In the genomic region with DNA sequence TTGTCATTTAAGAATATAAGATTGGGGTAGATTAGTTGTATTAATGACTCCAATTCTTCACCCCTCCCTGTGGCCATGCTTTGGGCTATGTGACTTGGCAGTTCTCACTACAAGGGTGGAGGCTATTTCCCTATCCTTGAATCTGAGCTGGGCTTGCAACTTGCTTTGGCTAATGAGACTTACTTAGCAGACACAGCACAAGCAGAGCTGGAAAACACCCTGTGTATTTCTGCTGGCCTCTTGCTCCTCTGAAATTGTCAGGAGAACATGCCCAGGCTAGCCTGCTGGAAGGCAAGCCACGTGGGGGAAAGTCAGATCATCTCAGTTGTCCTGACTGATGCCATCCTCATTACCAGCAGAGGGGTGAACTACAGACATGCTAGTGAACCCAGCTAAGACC, we compare ENCODE assay signal across 18 cellular contexts.
DNase-seq lines count a peak whose midpoint lies in the region; ATAC-seq, FAIRE-seq and TF ChIP-seq lines count a peak whose summit lies in the region.
"Had no signal": no experiment of that assay in that cellular context is flagged by ENCODE, and none has a peak within 500 bp of the region (broad histone marks: within the 10 kb centered on the region; RNA-seq: fewer than 3 reads in every experiment).

No MANE protein-coding gene starts in this region.

- DNase-seq in MCF 10A (ENCODE audit: unreplicated experiment) (peak; percentile 65), breast epithelium (ENCODE audit: low spot score in 2 of 2) (no peak), WTC11 (ENCODE audit: low spot score) (no peak), fibroblast of the aortic adventitia (ENCODE audit: low read depth) (peak; percentile 70), stromal cell of bone marrow (ENCODE audit: low read depth) (peak; percentile 36), GM19239 (ENCODE audit: insufficient read length, low spot score) (no peak)
- no peak for DNase-seq in activated T-helper 2 cell treated with anti-CD3 and anti-CD28 coated beads, Interferon-gamma antibody, Interleukin-2, Interleukin-4, amounts not matched to agents 10 μg/mL and 5 μg/mL and 100 μg/mL, durations not matched to agents 14 hours and 24 hours and 36 hours (ENCODE audit: low spot score)
- DNase-seq: ACHN; activated CD4-positive, alpha-beta T cell treated with anti-CD3 and anti-CD28 coated beads for 48 hours; activated naive CD8-positive, alpha-beta T cell treated with anti-CD3 and anti-CD28 coated beads, Interleukin-2, amount 50 U/mL, for 24 hours; activated T-cell treated with anti-CD3 and anti-CD28 coated beads, Interleukin-2, amount 50 U/mL, for 1 hour; GF-D8; natural killer cell; NCI-H187 treated with DMSO at 0.1 percent for 48 hours; SIG-M5 had no signal

- no peaks in the 10 kb centered on the region for H3K4me1 Mint-ChIP-seq in MCF 10A (ENCODE audit: insufficient read depth, unreplicated experiment)
- peaks cover 8% of the 10 kb centered on the region for H3K4me1 Mint-ChIP-seq in WTC11
- H3K4me1 Mint-ChIP-seq in activated T-helper 2 cell treated with anti-CD3 and anti-CD28 coated beads, Interferon-gamma antibody, Interleukin-2, Interleukin-4, amounts not matched to agents 10 μg/mL and 5 μg/mL and 100 μg/mL, durations not matched to agents 14 hours and 24 hours and 36 hours (ENCODE audit: low read depth) = no peaks in the 10 kb centered on the region
- H3K4me1 Mint-ChIP-seq: activated naive CD8-positive, alpha-beta T cell treated with anti-CD3 and anti-CD28 coated beads, Interleukin-2, amount 50 U/mL, for 24 hours; natural killer cell had no signal

- no peaks in the 10 kb centered on the region for H3K4me1 ChIP-seq in breast epithelium

- CTCF ChIA-PET in MCF 10A (lab: Yijun Ruan, JAX) (interaction anchor here (0.6 to 1.1 kb wide), 4 partner anchors 28 to 304 kb away, joined by 3 to 5 read pairs (median 4); no protein-coding TSS in a partner anchor), WTC11 (lab: Charles Lee) (no interaction called here)

- no peaks in the 10 kb centered on the region for H3K9me3 ChIP-seq in breast epithelium
- H3K9me3 ChIP-seq: suprapubic skin had no signal

- no peak for FAIRE-seq in GM19239 (lab: Jason Lieb, UNC)

- intact Hi-C loops in MCF 10A (cut with micrococcal nuclease) (no loop called here), breast epithelium (cut with DNase I; ENCODE audit: low total_unique reads) (no loop called here)
- intact Hi-C loops in activated T-helper 2 cell treated with anti-CD3 and anti-CD28 coated beads, Interferon-gamma antibody, Interleukin-2, Interleukin-4, amounts not matched to agents 10 μg/mL and 5 μg/mL and 100 μg/mL, durations not matched to agents 14 hours and 24 hours and 36 hours (cut with micrococcal nuclease) = no loop called here

- H3K27ac Mint-ChIP-seq in MCF 10A (ENCODE audit: low read depth, unreplicated experiment) (peak overlapping the region; percentile 99), WTC11 (peak overlapping the region; percentile 42; the same call in 1 of the 2 replicates)
- no peak overlapping the region for H3K27ac Mint-ChIP-seq in activated T-helper 2 cell treated with anti-CD3 and anti-CD28 coated beads, Interferon-gamma antibody, Interleukin-2, Interleukin-4, amounts not matched to agents 10 μg/mL and 5 μg/mL and 100 μg/mL, durations not matched to agents 14 hours and 24 hours and 36 hours
- H3K27ac Mint-ChIP-seq: activated naive CD8-positive, alpha-beta T cell treated with anti-CD3 and anti-CD28 coated beads, Interleukin-2, amount 50 U/mL, for 24 hours; natural killer cell had no signal

- no peaks in the 10 kb centered on the region for H3K27me3 Mint-ChIP-seq in MCF 10A (ENCODE audit: insufficient read depth, unreplicated experiment)
- H3K27me3 Mint-ChIP-seq in WTC11 (ENCODE audit: low read depth) = no peaks in the 10 kb centered on the region
- H3K27me3 Mint-ChIP-seq in activated T-helper 2 cell treated with anti-CD3 and anti-CD28 coated beads, Interferon-gamma antibody, Interleukin-2, Interleukin-4, amounts not matched to agents 10 μg/mL and 5 μg/mL and 100 μg/mL, durations not matched to agents 14 hours and 24 hours and 36 hours (ENCODE audit: low read depth) = no peaks in the 10 kb centered on the region
- H3K27me3 Mint-ChIP-seq: activated naive CD8-positive, alpha-beta T cell treated with anti-CD3 and anti-CD28 coated beads, Interleukin-2, amount 50 U/mL, for 24 hours had no signal

- no peaks in the 10 kb centered on the region for H3K27me3 ChIP-seq in breast epithelium
- H3K27me3 ChIP-seq: suprapubic skin had no signal

- POLR2A ChIA-PET in MCF 10A (lab: Yijun Ruan, JAX) = interaction anchor here (0.6 to 1.9 kb wide), 14 partner anchors 11 to 1706 kb away, joined by 3 to 10 read pairs (median 3); a partner anchor contains a TSS
- POLR2A ChIA-PET in WTC11 (lab: Charles Lee) = interaction anchor here (0.7 kb wide), 1 partner anchor 28 kb away, joined by 5 read pairs; no protein-coding TSS in a partner anchor

- H3K36me3 Mint-ChIP-seq in MCF 10A (ENCODE audit: insufficient read depth, unreplicated experiment) (peaks cover 7% of the 10 kb centered on the region), WTC11 (peaks cover 2% of the 10 kb centered on the region; the same call in 1 of the 2 replicates)
- H3K36me3 Mint-ChIP-seq in activated T-helper 2 cell treated with anti-CD3 and anti-CD28 coated beads, Interferon-gamma antibody, Interleukin-2, Interleukin-4, amounts not matched to agents 10 μg/mL and 5 μg/mL and 100 μg/mL, durations not matched to agents 14 hours and 24 hours and 36 hours (ENCODE audit: low read depth) = no peaks in the 10 kb centered on the region
- H3K36me3 Mint-ChIP-seq: natural killer cell had no signal

- no peak for TF ChIP-seq CTCF in MCF 10A (IDR thresholded peaks at IDR 0.05; ENCODE audit: unreplicated experiment)
- TF ChIP-seq CTCF in breast epithelium (IDR thresholded peaks at IDR 0.05) = no peak
- no peak for TF ChIP-seq CTCF in WTC11 (IDR thresholded peaks at IDR 0.05)
- TF ChIP-seq CTCF in fibroblast of the aortic adventitia (IDR thresholded peaks at IDR 0.05; ENCODE audit: insufficient read depth, low read length) = no peak

- no peak for TF ChIP-seq POLR2A in breast epithelium (IDR thresholded peaks at IDR 0.05)

- no peaks in the 10 kb centered on the region for H3K9me3 Mint-ChIP-seq in MCF 10A (ENCODE audit: unreplicated experiment)
- peaks cover 16% of the 10 kb centered on the region for H3K9me3 Mint-ChIP-seq in WTC11
- no peaks in the 10 kb centered on the region for H3K9me3 Mint-ChIP-seq in activated T-helper 2 cell treated with anti-CD3 and anti-CD28 coated beads, Interferon-gamma antibody, Interleukin-2, Interleukin-4, amounts not matched to agents 10 μg/mL and 5 μg/mL and 100 μg/mL, durations not matched to agents 14 hours and 24 hours and 36 hours
- H3K9me3 Mint-ChIP-seq: activated naive CD8-positive, alpha-beta T cell treated with anti-CD3 and anti-CD28 coated beads, Interleukin-2, amount 50 U/mL, for 24 hours had no signal

- no peak overlapping the region for H3K4me3 ChIP-seq in breast epithelium
- H3K4me3 ChIP-seq in fibroblast of the aortic adventitia (ENCODE audit: low read depth, low read length) = no peak overlapping the region
- H3K4me3 ChIP-seq: suprapubic skin had no signal

- no peak overlapping the region for H3K27ac ChIP-seq in breast epithelium
- H3K27ac ChIP-seq: suprapubic skin had no signal

- BruUV-seq in MCF 10A (replicated peaks; lab: Mats Ljungman, UMichigan) = no TSS peak

- no peak overlapping the region for H3K4me3 Mint-ChIP-seq in MCF 10A (ENCODE audit: unreplicated experiment)
- no peak overlapping the region for H3K4me3 Mint-ChIP-seq in WTC11
- H3K4me3 Mint-ChIP-seq in activated T-helper 2 cell treated with anti-CD3 and anti-CD28 coated beads, Interferon-gamma antibody, Interleukin-2, Interleukin-4, amounts not matched to agents 10 μg/mL and 5 μg/mL and 100 μg/mL, durations not matched to agents 14 hours and 24 hours and 36 hours (ENCODE audit: low read depth) = no peak overlapping the region
- H3K4me3 Mint-ChIP-seq: activated naive CD8-positive, alpha-beta T cell treated with anti-CD3 and anti-CD28 coated beads, Interleukin-2, amount 50 U/mL, for 24 hours; natural killer cell had no signal

- ATAC-seq in WTC11 = no peak
- no peak for ATAC-seq in HG03457 (IDR thresholded peaks at IDR 0.05; ENCODE audit: unreplicated experiment)
- ATAC-seq: activated naive CD8-positive, alpha-beta T cell treated with anti-CD3 and anti-CD28 coated beads, Interleukin-2, amount 50 U/mL, for 24 hours; left lobe of liver; natural killer cell had no signal

- no peaks in the 10 kb centered on the region for H3K36me3 ChIP-seq in breast epithelium
- H3K36me3 ChIP-seq: suprapubic skin had no signal

TF ChIP-seq in WTC11, 78 proteins besides CTCF, POLR2A, EP300 and RAD21 (continues in another document):
- TF ChIP-seq, protein P1, sequence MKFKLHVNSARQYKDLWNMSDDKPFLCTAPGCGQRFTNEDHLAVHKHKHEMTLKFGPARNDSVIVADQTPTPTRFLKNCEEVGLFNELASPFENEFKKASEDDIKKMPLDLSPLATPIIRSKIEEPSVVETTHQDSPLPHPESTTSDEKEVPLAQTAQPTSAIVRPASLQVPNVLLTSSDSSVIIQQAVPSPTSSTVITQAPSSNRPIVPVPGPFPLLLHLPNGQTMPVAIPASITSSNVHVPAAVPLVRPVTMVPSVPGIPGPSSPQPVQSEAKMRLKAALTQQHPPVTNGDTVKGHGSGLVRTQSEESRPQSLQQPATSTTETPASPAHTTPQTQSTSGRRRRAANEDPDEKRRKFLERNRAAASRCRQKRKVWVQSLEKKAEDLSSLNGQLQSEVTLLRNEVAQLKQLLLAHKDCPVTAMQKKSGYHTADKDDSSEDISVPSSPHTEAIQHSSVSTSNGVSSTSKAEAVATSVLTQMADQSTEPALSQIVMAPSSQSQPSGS (CRISPR knock-in tag; IDR thresholded peaks at IDR 0.05; ENCODE audit: borderline replicate concordance, low read depth) = no peak
- no peak for TF ChIP-seq ZNF416 (CRISPR knock-in tag; IDR thresholded peaks at IDR 0.05)
- TF ChIP-seq, protein P2, sequence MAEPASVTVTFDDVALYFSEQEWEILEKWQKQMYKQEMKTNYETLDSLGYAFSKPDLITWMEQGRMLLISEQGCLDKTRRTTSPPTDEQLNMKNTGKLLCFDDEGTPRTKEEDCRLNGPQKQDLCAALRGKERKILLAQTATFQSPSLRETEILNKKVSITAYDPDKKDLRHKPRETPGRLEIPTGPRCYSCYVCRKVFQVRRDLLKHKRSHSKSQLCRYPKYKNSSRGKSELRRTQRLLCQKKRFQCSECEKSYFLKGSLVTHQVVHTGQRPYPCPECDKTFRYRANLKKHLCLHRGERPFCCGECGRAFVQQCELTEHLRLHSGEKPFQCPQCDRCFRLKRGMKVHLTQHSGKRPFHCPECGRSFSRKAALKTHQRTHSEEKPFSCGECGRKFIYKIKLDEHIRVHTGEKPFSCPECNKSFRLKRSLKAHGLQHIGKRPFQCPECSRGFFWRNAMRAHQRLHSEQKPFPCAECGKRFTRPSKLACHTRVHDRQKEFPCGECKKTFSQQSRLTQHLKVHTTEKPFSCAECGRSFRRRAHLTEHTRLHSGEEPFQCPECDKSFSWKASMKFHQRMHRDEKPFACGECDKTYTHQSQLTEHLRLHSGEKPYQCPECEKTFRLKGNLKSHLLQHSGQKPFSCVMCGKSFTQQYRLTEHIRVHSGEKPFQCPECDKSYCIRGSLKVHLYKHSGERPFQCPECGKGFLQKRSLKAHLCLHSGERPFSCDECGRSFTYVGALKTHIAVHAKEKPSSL (CRISPR knock-in tag; conservative IDR thresholded peaks at IDR 0.05) = no peak
- TF ChIP-seq ELF4 (CRISPR knock-in tag; IDR thresholded peaks at IDR 0.05; ENCODE audit: low read depth) = no peak
- no peak for TF ChIP-seq NFYB (CRISPR knock-in tag; conservative IDR thresholded peaks at IDR 0.05; ENCODE audit: low read depth)

Comparison
In these comparisons a context has a peak if more than half of its experiments do, and no peak if none do; other contexts are left out.
1. DNase-seq: peak in MCF 10A (single experiment), fibroblast of the aortic adventitia (single experiment) and stromal cell of bone marrow (single experiment); none in breast epithelium (0 of 2), WTC11 (single experiment), GM19239 (single experiment) and activated T-helper 2 cell treated with anti-CD3 and anti-CD28 coated beads, Interferon-gamma antibody, Interleukin-2, Interleukin-4, amounts not matched to agents 10 μg/mL and 5 μg/mL and 100 μg/mL, durations not matched to agents 14 hours and 24 hours and 36 hours (single experiment).